In genomic region chr1:207172321-207172720, GRCh38 we compare ENCODE assay signal across 1 cellular context.
TF ChIP-seq lines count a peak whose summit lies in the region.

No MANE protein-coding gene starts in this region.

TF ChIP-seq in GM23338, 12 proteins besides CTCF, POLR2A, EP300 and RAD21 (continued from another document):
- TF ChIP-seq ZNF114 (CRISPR knock-in tag; IDR thresholded peaks at IDR 0.05), result no peak
- no peak for TF ChIP-seq JUNB (IDR thresholded peaks at IDR 0.05; ENCODE audit: unreplicated experiment)
- no peak for TF ChIP-seq STAT1 (IDR thresholded peaks at IDR 0.05; ENCODE audit: unreplicated experiment)
- no peak for TF ChIP-seq REST (IDR thresholded peaks at IDR 0.05; ENCODE audit: unreplicated experiment)
- TF ChIP-seq EZH2 (IDR thresholded peaks at IDR 0.05; ENCODE audit: low read depth, unreplicated experiment), result no peak
